Comparison of ENCODE assay signal across 8 cellular contexts in genomic region chr7:155625557-155625956, GRCh38.
"Had no signal": no experiment of that assay in that cellular context is flagged by ENCODE, and none has a peak within 500 bp of the region (broad histone marks: within the 10 kb centered on the region; RNA-seq: fewer than 3 reads in every experiment).

No MANE protein-coding gene starts in this region.

- H3K4me3 ChIP-seq: HAP-1 had no signal

- H3K27ac Mint-ChIP-seq: HFFc6, IgD-negative memory B cell had no signal

- H3K4me3 Mint-ChIP-seq: HFFc6, IgD-negative memory B cell had no signal

- ATAC-seq: HCT116, HepG2 had no signal

- FAIRE-seq: HepG2 had no signal

- H3K27ac ChIP-seq: HL-60 had no signal

- H3K36me3 ChIP-seq: HAP-1 had no signal

- H3K4me1 ChIP-seq: HAP-1 had no signal

- DNase-seq: GOT3, H7, HFFc6 had no signal
